Comparison of ENCODE assay signal across 8 cellular contexts in genomic region chr4:39636786-39637185, GRCh38. TPM values are rescaled to one million over a fixed set of nuclear protein-coding genes. Genes with fewer than 3 reads are reported as not detected.
DNase-seq lines count a peak whose midpoint lies in the region; ATAC-seq and TF ChIP-seq lines count a peak whose summit lies in the region.

No MANE protein-coding gene starts in this region.

- H3K4me2 ChIP-seq in DOHH2 (ENCODE audit: low read length) (peak overlapping the region; percentile 92), PC-3 (ENCODE audit: low read length) (peak overlapping the region; percentile 93)

- H3K9me3 ChIP-seq in DOHH2 (ENCODE audit: control insufficient read depth, insufficient read depth, low read length) (no peaks in the 10 kb centered on the region), PC-3 (ENCODE audit: low read length) (no peaks in the 10 kb centered on the region), ovary (no peaks in the 10 kb centered on the region)

- DNase-seq in PC-3, result no peak
- DNase-seq in epithelial cell of prostate (ENCODE audit: low read depth, low spot score), result no peak
- DNase-seq in ovary, result no peak
- DNase-seq in NCI-H1105 treated with DMSO at 0.1 percent for 48 hours (lab: John Stamatoyannopoulos, UW), result no peak
- DNase-seq in SKM-1 (lab: John Stamatoyannopoulos, UW; ENCODE audit: unreplicated experiment), result no peak
- DNase-seq in NCI-H146 treated with DMSO at 0.1 percent for 48 hours (lab: John Stamatoyannopoulos, UW; ENCODE audit: unreplicated experiment), result no peak
- no peak for DNase-seq in NCI-H774 (lab: John Stamatoyannopoulos, UW)

- POLR2A ChIA-PET in PC-3 (lab: Charles Lee; ENCODE audit: unreplicated experiment), result no interaction called here

- 1 to 3% (median 2%) methylated on average over 5 of the region's 5 CpGs for WGBS in ovary, 3 donors

- intact Hi-C loops in PC-3 (cut with micrococcal nuclease), result no loop called here
- intact Hi-C loops in ovary (cut with DNase I), result loop anchor here in 3 of 4 donors (5.0 to 10.0 kb wide), 2 partner anchors 109 to 112 kb away; partner anchors contain the start of gene UGDH (in 3 of the 3)

- H3K36me3 ChIP-seq in DOHH2 (ENCODE audit: control insufficient read depth, low read length) (no peaks in the 10 kb centered on the region), PC-3 (ENCODE audit: low read depth, low read length) (no peaks in the 10 kb centered on the region), ovary (no peaks in the 10 kb centered on the region)

- no TSS peak for BruUV-seq in PC-3 (replicated peaks; lab: Mats Ljungman, UMichigan)

- H3K27me3 ChIP-seq in DOHH2 (ENCODE audit: control insufficient read depth, low read length), result peaks cover 6% of the 10 kb centered on the region
- no peaks in the 10 kb centered on the region for H3K27me3 ChIP-seq in PC-3 (ENCODE audit: low read length)
- H3K27me3 ChIP-seq in ovary, result no peaks in the 10 kb centered on the region

- peak overlapping the region; percentile 62; the same call in 1 of the 2 replicates for H2AFZ ChIP-seq in PC-3 (ENCODE audit: low read length)

- H4K20me1 ChIP-seq in DOHH2 (ENCODE audit: control insufficient read depth, insufficient read depth, low read depth, low read length), result no peaks in the 10 kb centered on the region
- H4K20me1 ChIP-seq in PC-3 (ENCODE audit: low read length), result no peaks in the 10 kb centered on the region

- H3K4me3 ChIP-seq in DOHH2 (ENCODE audit: low read length) (peak overlapping the region; percentile 91), PC-3 (ENCODE audit: low read length) (peak overlapping the region; percentile 98), ovary (peak overlapping the region; percentile 94)

- no peak for TF ChIP-seq CTCF in DOHH2 (IDR thresholded peaks at IDR 0.05; ENCODE audit: low read depth, low read length, poor library complexity, severe bottlenecking)
- TF ChIP-seq CTCF in PC-3 (conservative IDR thresholded peaks at IDR 0.05; ENCODE audit: low read depth, low read length), result no peak
- no peak for TF ChIP-seq CTCF in ovary (IDR thresholded peaks at IDR 0.05)

- H3K79me2 ChIP-seq in DOHH2 (ENCODE audit: control insufficient read depth, low read length), result peaks cover 10% of the 10 kb centered on the region
- peaks cover 35% of the 10 kb centered on the region for H3K79me2 ChIP-seq in PC-3 (ENCODE audit: low read length)

- H3K27ac ChIP-seq in DOHH2 (ENCODE audit: low read depth, low read length) (peak overlapping the region; percentile 74; the same call in 1 of the 2 replicates), PC-3 (ENCODE audit: low read length) (peak overlapping the region; percentile 95), epithelial cell of prostate (peak overlapping the region; percentile 95), ovary (peak overlapping the region in 1 of 2 donors; percentile 98)

- no peak for TF ChIP-seq EP300 in ovary (IDR thresholded peaks at IDR 0.05)

- no peaks in the 10 kb centered on the region for H3K9me2 ChIP-seq in DOHH2 (replicated peaks; ENCODE audit: control insufficient read depth, low read length)
- H3K9me2 ChIP-seq in PC-3 (replicated peaks; ENCODE audit: low read length), result no peaks in the 10 kb centered on the region

- peak overlapping the region; percentile 93 for H3K9ac ChIP-seq in PC-3 (ENCODE audit: low read length)

- no peak for TF ChIP-seq POLR2A in ovary (IDR thresholded peaks at IDR 0.05)

- CTCF ChIA-PET in PC-3 (lab: Charles Lee), result no interaction called here

- H3K4me1 ChIP-seq in DOHH2 (ENCODE audit: control insufficient read depth, low read length) (peaks cover 67% of the 10 kb centered on the region), PC-3 (ENCODE audit: insufficient read depth, low read length) (peaks cover 23% of the 10 kb centered on the region), ovary (ENCODE audit: insufficient read depth) (peaks cover 3% of the 10 kb centered on the region)

- ATAC-seq in PC-3, result no peak

- peaks cover 47% of the 10 kb centered on the region for H3F3A ChIP-seq in DOHH2 (ENCODE audit: control insufficient read depth, insufficient read depth)
- no peaks in the 10 kb centered on the region for H3F3A ChIP-seq in PC-3 (ENCODE audit: low read length, unreplicated experiment)

RNA-seq across cellular contexts. Expression of gene SMIM14, which starts 1.9 kb away (rescaled TPM):
- total RNA-seq in PC-3 (2014; rRNA removed) (3.3 and 4.8 TPM in 2 replicates), ovary (10 to 100 TPM; 27.0 to 63.1 (median 56.9) TPM)
- polyA plus RNA-seq in ovary, result 10 to 100 TPM; 18.8 to 83.6 TPM
